In genomic region chr11:112513417-112513816, GRCh38 we compare ENCODE assay signal across 23 cellular contexts.
"Had no signal": no experiment of that assay in that cellular context is flagged by ENCODE, and none has a peak within 500 bp of the region (broad histone marks: within the 10 kb centered on the region; RNA-seq: fewer than 3 reads in every experiment).

No MANE protein-coding gene starts in this region.

- H3K4me3 Mint-ChIP-seq: activated B cell treated with CpG ODN at 0.5 μM for 24 hours; activated CD4-positive, alpha-beta T cell treated with anti-CD3 and anti-CD28 coated beads, Interleukin-2, amount 10 ng/mL, durations not matched to agents 24 days and 14 days; activated naive CD8-positive, alpha-beta T cell treated with anti-CD3 and anti-CD28 coated beads, Interleukin-2, amount 50 U/mL, for 24 hours; activated T-cell treated with anti-CD3 and anti-CD28 coated beads, Interleukin-2, amount 50 U/mL, for 4 hours; T-cell had no signal

- H3K9me3 ChIP-seq: ascending aorta, body of pancreas had no signal

- H3K4me1 Mint-ChIP-seq: activated B cell treated with CpG ODN at 0.5 μM for 24 hours; activated CD4-positive, alpha-beta T cell treated with anti-CD3 and anti-CD28 coated beads, Interleukin-2, amount 10 ng/mL, durations not matched to agents 24 days and 14 days; activated naive CD8-positive, alpha-beta T cell treated with anti-CD3 and anti-CD28 coated beads, Interleukin-2, amount 50 U/mL, for 24 hours had no signal

- H3K36me3 Mint-ChIP-seq: activated naive CD4-positive, alpha-beta T cell treated with anti-CD3 and anti-CD28 coated beads, Interleukin-2, amount 50 U/mL, for 72 hours; T-cell had no signal

- H3K27me3 ChIP-seq: ascending aorta, body of pancreas had no signal

- ATAC-seq: activated naive CD4-positive, alpha-beta T cell treated with anti-CD3 and anti-CD28 coated beads, Interleukin-2, amount 50 U/mL, for 72 hours; activated naive CD8-positive, alpha-beta T cell treated with anti-CD3 and anti-CD28 coated beads, Interleukin-2, amount 50 U/mL, for 24 hours; activated T-cell treated with anti-CD3 and anti-CD28 coated beads, Interleukin-2, amount 50 U/mL, for 4 hours; body of pancreas; T-cell had no signal

- DNase-seq: activated B cell treated with CpG ODN at 0.5 μM for 24 hours; activated CD4-positive, alpha-beta T cell treated with anti-CD3 and anti-CD28 coated beads for 1 hour; activated CD4-positive, alpha-beta T cell treated with anti-CD3 and anti-CD28 coated beads, Interleukin-2, amount 10 ng/mL, durations not matched to agents 24 days and 14 days; activated CD4-positive, alpha-beta T cell treated with anti-CD3 and anti-CD28 coated beads, Interleukin-2, amount 50 U/mL, for 48 hours; activated effector memory CD4-positive, alpha-beta T cell treated with anti-CD3 and anti-CD28 coated beads, Interleukin-2, amount 50 U/mL, for 16 hours; activated naive CD4-positive, alpha-beta T cell treated with Interleukin-2 at 50 U/mL for 16 hours; activated naive CD8-positive, alpha-beta T cell treated with anti-CD3 and anti-CD28 coated beads, Interleukin-2, amount 50 U/mL, for 24 hours; activated T-cell treated with anti-CD3 and anti-CD28 coated beads, Interleukin-2, amount 50 U/mL, for 4 hours; amniotic stem cell; body of pancreas; NCI-H1092; NCI-H1930; NCI-H2107; NCI-H345; NCI-H524; SIG-M5; T-cell; T-helper 2 cell; T1000 had no signal

- H3K27ac ChIP-seq: ascending aorta, body of pancreas, KMS-11, SK-N-MC had no signal

- H3K4me2 ChIP-seq: KMS-11 had no signal

- H3K36me3 ChIP-seq: ascending aorta had no signal

- H3K4me1 ChIP-seq: ascending aorta, body of pancreas had no signal

- H3K9me3 Mint-ChIP-seq: activated B cell treated with CpG ODN at 0.5 μM for 24 hours; activated CD4-positive, alpha-beta T cell treated with anti-CD3 and anti-CD28 coated beads, Interleukin-2, amount 10 ng/mL, durations not matched to agents 24 days and 14 days; activated naive CD4-positive, alpha-beta T cell treated with anti-CD3 and anti-CD28 coated beads, Interleukin-2, amount 50 U/mL, for 72 hours; activated naive CD8-positive, alpha-beta T cell treated with anti-CD3 and anti-CD28 coated beads, Interleukin-2, amount 50 U/mL, for 24 hours; activated T-cell treated with anti-CD3 and anti-CD28 coated beads, Interleukin-2, amount 50 U/mL, for 4 hours; T-cell had no signal

- H3K9ac ChIP-seq: KMS-11 had no signal

- H3K4me3 ChIP-seq: ascending aorta, body of pancreas, SK-N-MC had no signal

- H3K27ac Mint-ChIP-seq: activated B cell treated with CpG ODN at 0.5 μM for 24 hours; activated CD4-positive, alpha-beta T cell treated with anti-CD3 and anti-CD28 coated beads, Interleukin-2, amount 10 ng/mL, durations not matched to agents 24 days and 14 days; activated naive CD8-positive, alpha-beta T cell treated with anti-CD3 and anti-CD28 coated beads, Interleukin-2, amount 50 U/mL, for 24 hours; T-cell had no signal
